In the genomic region with DNA sequence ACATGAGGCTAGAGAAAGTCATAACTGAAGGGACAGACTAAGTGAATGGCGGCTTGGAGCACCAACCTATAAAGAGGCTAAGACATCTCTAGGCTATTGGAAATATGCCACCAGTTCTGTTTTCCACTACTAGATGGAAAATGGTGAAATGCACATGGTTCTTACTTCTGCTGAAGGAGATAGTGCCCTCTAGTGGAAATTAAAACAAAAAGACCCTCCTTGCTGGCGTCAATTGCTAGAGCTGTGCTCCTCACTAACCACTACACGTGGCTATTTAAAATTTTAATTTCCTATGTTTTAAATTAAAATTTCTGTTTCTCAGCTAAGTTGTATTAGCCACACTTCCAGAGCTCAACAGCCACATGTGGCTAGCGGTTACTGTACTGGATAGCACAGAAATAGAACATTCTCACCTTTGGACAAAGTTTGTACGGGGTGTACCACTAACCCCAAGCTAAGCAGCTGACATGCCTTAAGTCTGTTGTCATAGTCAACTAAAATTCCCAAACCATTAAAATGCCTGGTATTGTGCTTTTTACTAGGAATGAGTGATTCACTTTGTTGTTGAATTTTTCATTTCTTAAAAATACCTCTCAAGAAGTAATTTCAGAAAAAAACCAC, we compare ENCODE assay signal across 8 cellular contexts. TPM values are rescaled to one million over a fixed set of nuclear protein-coding genes. Genes with fewer than 3 reads are reported as not detected.
DNase-seq lines count a peak whose midpoint lies in the region; ATAC-seq and FAIRE-seq lines count a peak whose summit lies in the region.

No MANE protein-coding gene starts in this region.

- FAIRE-seq in GM19239 (lab: Jason Lieb, UNC): peak; percentile 86

- peak; percentile 51 for DNase-seq in DMS153 (lab: John Stamatoyannopoulos, UW)
- DNase-seq in GM19239 (ENCODE audit: insufficient read length, low spot score): no peak
- DNase-seq in LHCN-M2 (ENCODE audit: low read depth): peak; percentile 62
- DNase-seq in RPMI7951 (ENCODE audit: low read depth): peak; percentile 17
- DNase-seq in fibroblast of peridontal ligament (ENCODE audit: extremely low read depth): peak; percentile 23
- no peak for DNase-seq in hepatic stellate cell (ENCODE audit: low spot score)

- ATAC-seq in GM19397 (IDR thresholded peaks at IDR 0.05; ENCODE audit: unreplicated experiment) (no peak), HG03196 (IDR thresholded peaks at IDR 0.05; ENCODE audit: unreplicated experiment) (no peak)

RNA-seq across cellular contexts. Expression of a gene that starts 34.1 kb away (rescaled TPM):
- total RNA-seq in LHCN-M2 (2014; rRNA removed): not detected in 2 replicates
- polyA plus RNA-seq in LHCN-M2 (2012): not detected
- not detected in 2 replicates for total RNA-seq in RPMI7951 (2014; rRNA removed; shearing (Covaris generic))

Comparison
In these comparisons a context has a peak if more than half of its experiments do, and no peak if none do; other contexts are left out.
1. DNase-seq: peak in DMS153 (single experiment), LHCN-M2 (single experiment), RPMI7951 (single experiment) and fibroblast of peridontal ligament (single experiment); none in GM19239 (single experiment) and hepatic stellate cell (single experiment).